ENCODE assay signal across 1 cellular context in genomic region chr2:213147550-213147949, GRCh38.
TF ChIP-seq lines count a peak whose summit lies in the region.

No MANE protein-coding gene starts in this region.

TF ChIP-seq in K562, 482 proteins besides CTCF, POLR2A, EP300 and RAD21 (continued from another document):
- TF ChIP-seq CHD7 (IDR thresholded peaks at IDR 0.05; ENCODE audit: low read depth, low read length): no peak
- TF ChIP-seq TAL1 (IDR thresholded peaks at IDR 0.05): no peak
